22 cellular contexts compared by ENCODE assay signal in genomic region chr3:173622156-173622555, GRCh38.
DNase-seq lines count a peak whose midpoint lies in the region; ATAC-seq lines count a peak whose summit lies in the region.
"Had no signal": no experiment of that assay in that cellular context is flagged by ENCODE, and none has a peak within 500 bp of the region (broad histone marks: within the 10 kb centered on the region; RNA-seq: fewer than 3 reads in every experiment).

No MANE protein-coding gene starts in this region.

- ATAC-seq in HG02759 (IDR thresholded peaks at IDR 0.05; ENCODE audit: unreplicated experiment) (no peak), HG03196 (IDR thresholded peaks at IDR 0.05; ENCODE audit: unreplicated experiment) (no peak)
- ATAC-seq: lower lobe of right lung; PC-3; psoas muscle; stimulated activated effector memory CD8-positive, alpha-beta T cell treated with anti-CD3 and anti-CD28 coated beads, Interleukin-12 subunit alpha, Interleukin-12 subunit beta, amount 100 ng/mL, for 72 hours had no signal

- peak; percentile 87 for DNase-seq in G401 (ENCODE audit: low spot score)
- DNase-seq in NCI-H69 (lab: John Stamatoyannopoulos, UW) = peak; percentile 18
- DNase-seq in dedifferentiated amniotic fluid mesenchymal stem cell (ENCODE audit: extremely low spot score) = peak; percentile 49
- no peak for DNase-seq in stimulated activated naive CD4-positive, alpha-beta T cell (lab: John Stamatoyannopoulos, UW)
- DNase-seq in stimulated activated CD4-positive, alpha-beta T cell treated with anti-CD3 and anti-CD28 coated beads, Interleukin-4, amount 100 ng/mL, for 24 hours = no peak
- DNase-seq: activated naive CD4-positive, alpha-beta T cell treated with anti-CD3 and anti-CD28 coated beads, Interleukin-2, amount 50 U/mL, for 16 hours; activated T-cell treated with anti-CD3 and anti-CD28 coated beads, Interleukin-2, amount 50 U/mL, for 48 hours; BE2C; effector CD8-positive, alpha-beta T cell; erythroblast; H7; KBM-7; lower lobe of right lung; NCI-H187; NCI-H82; PC-3; psoas muscle; SHP77; T-helper 1 cell had no signal

- in situ Hi-C loops in G401 (cut with HindIII; ENCODE audit: low sequenced_read_pairs) = no loop called here

Comparison
In these comparisons a context has a peak if more than half of its experiments do, and no peak if none do; other contexts are left out.
1. DNase-seq: peak in G401 (single experiment), NCI-H69 (single experiment) and dedifferentiated amniotic fluid mesenchymal stem cell (single experiment); none in stimulated activated naive CD4-positive, alpha-beta T cell (0 of 6) and stimulated activated CD4-positive, alpha-beta T cell treated with anti-CD3 and anti-CD28 coated beads, Interleukin-4, amount 100 ng/mL, for 24 hours (single experiment).